Comparison of ENCODE assay signal across 14 cellular contexts in the genomic region with DNA sequence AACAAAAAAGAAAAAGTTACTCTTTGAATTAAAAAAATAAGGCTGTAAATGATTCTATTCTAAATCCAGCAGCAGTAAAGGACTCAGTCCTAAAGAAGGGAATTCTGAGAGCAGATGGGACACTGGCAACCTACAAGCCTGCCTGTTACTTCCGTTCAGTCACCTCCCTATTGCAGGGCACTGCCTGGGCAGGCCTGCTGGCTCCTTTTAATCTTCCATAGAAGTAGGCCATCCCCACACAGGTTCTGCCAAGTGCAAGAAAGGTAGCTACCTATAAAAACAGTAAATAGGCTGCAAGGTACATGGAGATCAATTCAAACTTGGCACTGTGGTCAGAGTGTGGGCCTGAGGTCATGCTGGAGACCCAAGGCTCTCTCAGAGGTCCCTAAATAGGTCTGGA.
"Had no signal": no experiment of that assay in that cellular context is flagged by ENCODE, and none has a peak within 500 bp of the region (broad histone marks: within the 10 kb centered on the region; RNA-seq: fewer than 3 reads in every experiment).

No MANE protein-coding gene starts in this region.

- ATAC-seq: naive thymus-derived CD4-positive, alpha-beta T cell; sciatic nerve had no signal

- H3K27me3 Mint-ChIP-seq: activated naive CD4-positive, alpha-beta T cell treated with anti-CD3 and anti-CD28 coated beads, Interleukin-2, amount 50 U/mL, for 24 hours; naive thymus-derived CD4-positive, alpha-beta T cell had no signal

- H3K4me3 Mint-ChIP-seq: activated naive CD4-positive, alpha-beta T cell treated with anti-CD3 and anti-CD28 coated beads, Interleukin-2, amount 50 U/mL, for 24 hours; naive thymus-derived CD4-positive, alpha-beta T cell had no signal

- H3K4me3 ChIP-seq: lung, spleen, suprapubic skin, upper lobe of left lung had no signal

- H3K27ac ChIP-seq: brain microvascular endothelial cell, spleen, suprapubic skin, upper lobe of left lung had no signal

- H3K36me3 ChIP-seq: brain microvascular endothelial cell, suprapubic skin, upper lobe of left lung had no signal

- H3K9me3 ChIP-seq: spleen, suprapubic skin, upper lobe of left lung had no signal

- DNase-seq: activated CD4-positive, alpha-beta T cell treated with anti-CD3 and anti-CD28 coated beads, Interleukin-2, amount 50 U/mL, for 4 hours; activated T-cell treated with anti-CD3 and anti-CD28 coated beads, Interleukin-2, amount 50 U/mL, for 1 hour; amniotic stem cell; brain microvascular endothelial cell; hypothalamus; naive thymus-derived CD4-positive, alpha-beta T cell; spleen; stimulated activated naive CD4-positive, alpha-beta T cell treated with Interleukin-2 at 50 U/mL for 16 hours; T-helper 2 cell; upper lobe of left lung had no signal

- H3K9me3 Mint-ChIP-seq: activated naive CD4-positive, alpha-beta T cell treated with anti-CD3 and anti-CD28 coated beads, Interleukin-2, amount 50 U/mL, for 24 hours had no signal

- H3K27me3 ChIP-seq: brain microvascular endothelial cell, spleen, suprapubic skin, upper lobe of left lung had no signal

- H3K27ac Mint-ChIP-seq: activated naive CD4-positive, alpha-beta T cell treated with anti-CD3 and anti-CD28 coated beads, Interleukin-2, amount 50 U/mL, for 24 hours had no signal
